1 cellular context compared by ENCODE assay signal in the genomic region with DNA sequence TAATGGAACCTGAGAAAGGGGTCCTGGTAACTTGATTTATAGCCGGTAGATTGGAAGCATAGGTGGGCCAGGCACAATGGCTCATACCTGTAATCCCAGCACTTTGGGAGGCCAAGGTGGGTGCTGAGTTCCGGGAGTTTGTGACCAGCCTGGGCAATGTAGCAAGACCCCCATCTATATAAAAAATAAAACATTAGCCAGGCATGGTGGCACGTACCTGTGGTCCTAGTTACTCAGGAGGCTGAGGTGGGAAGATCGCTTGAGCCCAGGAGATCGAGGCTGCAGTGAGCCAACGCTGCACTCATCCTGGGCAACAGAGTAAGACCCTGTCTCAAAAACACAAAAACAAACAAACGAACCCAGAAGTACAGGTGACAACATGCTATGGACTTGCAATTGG.
TF ChIP-seq lines count a peak whose summit lies in the region.

No MANE protein-coding gene starts in this region.

TF ChIP-seq in A549, 52 proteins besides CTCF, POLR2A, EP300 and RAD21 (continued from another document):
- TF ChIP-seq, protein P1, sequence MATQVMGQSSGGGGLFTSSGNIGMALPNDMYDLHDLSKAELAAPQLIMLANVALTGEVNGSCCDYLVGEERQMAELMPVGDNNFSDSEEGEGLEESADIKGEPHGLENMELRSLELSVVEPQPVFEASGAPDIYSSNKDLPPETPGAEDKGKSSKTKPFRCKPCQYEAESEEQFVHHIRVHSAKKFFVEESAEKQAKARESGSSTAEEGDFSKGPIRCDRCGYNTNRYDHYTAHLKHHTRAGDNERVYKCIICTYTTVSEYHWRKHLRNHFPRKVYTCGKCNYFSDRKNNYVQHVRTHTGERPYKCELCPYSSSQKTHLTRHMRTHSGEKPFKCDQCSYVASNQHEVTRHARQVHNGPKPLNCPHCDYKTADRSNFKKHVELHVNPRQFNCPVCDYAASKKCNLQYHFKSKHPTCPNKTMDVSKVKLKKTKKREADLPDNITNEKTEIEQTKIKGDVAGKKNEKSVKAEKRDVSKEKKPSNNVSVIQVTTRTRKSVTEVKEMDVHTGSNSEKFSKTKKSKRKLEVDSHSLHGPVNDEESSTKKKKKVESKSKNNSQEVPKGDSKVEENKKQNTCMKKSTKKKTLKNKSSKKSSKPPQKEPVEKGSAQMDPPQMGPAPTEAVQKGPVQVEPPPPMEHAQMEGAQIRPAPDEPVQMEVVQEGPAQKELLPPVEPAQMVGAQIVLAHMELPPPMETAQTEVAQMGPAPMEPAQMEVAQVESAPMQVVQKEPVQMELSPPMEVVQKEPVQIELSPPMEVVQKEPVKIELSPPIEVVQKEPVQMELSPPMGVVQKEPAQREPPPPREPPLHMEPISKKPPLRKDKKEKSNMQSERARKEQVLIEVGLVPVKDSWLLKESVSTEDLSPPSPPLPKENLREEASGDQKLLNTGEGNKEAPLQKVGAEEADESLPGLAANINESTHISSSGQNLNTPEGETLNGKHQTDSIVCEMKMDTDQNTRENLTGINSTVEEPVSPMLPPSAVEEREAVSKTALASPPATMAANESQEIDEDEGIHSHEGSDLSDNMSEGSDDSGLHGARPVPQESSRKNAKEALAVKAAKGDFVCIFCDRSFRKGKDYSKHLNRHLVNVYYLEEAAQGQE (IDR thresholded peaks at IDR 0.05): no peak
- TF ChIP-seq CHD2 (IDR thresholded peaks at IDR 0.05; ENCODE audit: low read length, partially characterized antibody) (no peak), FOSL2 (IDR thresholded peaks at IDR 0.05) (no peak), FOSL2 (CRISPR knock-in tag; IDR thresholded peaks at IDR 0.05) (no peak), FOXS1 (CRISPR knock-in tag; IDR thresholded peaks at IDR 0.05) (no peak), RNF2 (IDR thresholded peaks at IDR 0.05; ENCODE audit: borderline replicate concordance, low read depth) (no peak), HES2 (IDR thresholded peaks at IDR 0.05) (no peak), SMC3 (IDR thresholded peaks at IDR 0.05) (no peak), ESRRA (IDR thresholded peaks at IDR 0.05; ENCODE audit: borderline replicate concordance, low read length) (no peak), JUNB (IDR thresholded peaks at IDR 0.05) (no peak), BHLHE40 (IDR thresholded peaks at IDR 0.05; ENCODE audit: low read depth, low read length) (no peak), CEBPB (IDR thresholded peaks at IDR 0.05) (no peak), PHF8 (IDR thresholded peaks at IDR 0.05; ENCODE audit: borderline replicate concordance, low read depth) (no peak), CBX8 (IDR thresholded peaks at IDR 0.05) (no peak), USF2 (IDR thresholded peaks at IDR 0.05) (no peak)
- TF ChIP-seq, protein P2, sequence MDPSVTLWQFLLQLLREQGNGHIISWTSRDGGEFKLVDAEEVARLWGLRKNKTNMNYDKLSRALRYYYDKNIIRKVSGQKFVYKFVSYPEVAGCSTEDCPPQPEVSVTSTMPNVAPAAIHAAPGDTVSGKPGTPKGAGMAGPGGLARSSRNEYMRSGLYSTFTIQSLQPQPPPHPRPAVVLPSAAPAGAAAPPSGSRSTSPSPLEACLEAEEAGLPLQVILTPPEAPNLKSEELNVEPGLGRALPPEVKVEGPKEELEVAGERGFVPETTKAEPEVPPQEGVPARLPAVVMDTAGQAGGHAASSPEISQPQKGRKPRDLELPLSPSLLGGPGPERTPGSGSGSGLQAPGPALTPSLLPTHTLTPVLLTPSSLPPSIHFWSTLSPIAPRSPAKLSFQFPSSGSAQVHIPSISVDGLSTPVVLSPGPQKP (IDR thresholded peaks at IDR 0.05; ENCODE audit: low read depth, low read length): no peak
